12 cellular contexts compared by ENCODE assay signal in genomic region chr9:134138292-134138691, GRCh38. TPM values are rescaled to one million over a fixed set of nuclear protein-coding genes. Genes with fewer than 3 reads are reported as not detected.
A peak's percentile ranks its signal among the peaks of the same experiment; 100 is the strongest.
DNase-seq lines count a peak whose midpoint lies in the region; ATAC-seq and TF ChIP-seq lines count a peak whose summit lies in the region.
"Had no signal": no experiment of that assay in that cellular context is flagged by ENCODE, and none has a peak within 500 bp of the region (broad histone marks: within the 10 kb centered on the region; RNA-seq: fewer than 3 reads in every experiment).

No MANE protein-coding gene starts in this region.

- peak overlapping the region; percentile 20 for H3K27ac Mint-ChIP-seq in CD8-positive, alpha-beta T cell
- H3K27ac Mint-ChIP-seq in chondrocyte (ENCODE audit: unreplicated experiment), result peak overlapping the region; percentile 18
- no peak overlapping the region for H3K27ac Mint-ChIP-seq in nephron progenitor cell

- POLR2A ChIA-PET in CD8-positive, alpha-beta T cell (lab: Charles Lee), result interaction anchor here (1.3 to 1.5 kb wide), 2 partner anchors 25 to 26 kb away, joined by 4 read pairs; partner anchors contain the start of gene RNU6ATAC

- intact Hi-C loops in CD8-positive, alpha-beta T cell (cut with DNase I, micrococcal nuclease), result loop anchor here (5.0 to 10.0 kb wide), 3 partner anchors 793 to 1903 kb away; partner anchors contain the start of genes MED22 (in 1 of the 2), RPL7A (in 1 of the 2) and UBAC1 (in 1 of the 2)

- no peaks in the 10 kb centered on the region for H3K9me3 Mint-ChIP-seq in CD8-positive, alpha-beta T cell
- H3K9me3 Mint-ChIP-seq in chondrocyte (ENCODE audit: low read depth), result no peaks in the 10 kb centered on the region
- no peaks in the 10 kb centered on the region for H3K9me3 Mint-ChIP-seq in nephron progenitor cell

- DNase-seq in CD8-positive, alpha-beta T cell, result no peak
- DNase-seq in chondrocyte (ENCODE audit: low spot score) (no peak), nephron progenitor cell (no peak), NCI-H526 treated with DMSO at 0.1 percent for 48 hours (lab: John Stamatoyannopoulos, UW) (no peak), occipital lobe (lab: John Stamatoyannopoulos, UW) (no peak)
- DNase-seq: left ventricle myocardium superior; NCI-H1092; stimulated activated naive CD4-positive, alpha-beta T cell had no signal

- no peaks in the 10 kb centered on the region for H3K9me2 ChIP-seq in Loucy (replicated peaks; ENCODE audit: low read depth, low read length)

- no peak for ATAC-seq in CD8-positive, alpha-beta T cell
- ATAC-seq in HG03521 (IDR thresholded peaks at IDR 0.05; ENCODE audit: unreplicated experiment) (no peak), HG02938 (IDR thresholded peaks at IDR 0.05; ENCODE audit: unreplicated experiment) (no peak)
- ATAC-seq: left ventricle myocardium superior had no signal

- no peak overlapping the region for H3K27ac ChIP-seq in CD8-positive, alpha-beta T cell (ENCODE audit: low read depth, low read length)

- no peaks in the 10 kb centered on the region for H3K27me3 ChIP-seq in CD8-positive, alpha-beta T cell (ENCODE audit: insufficient read depth, low read length)
- no peaks in the 10 kb centered on the region for H3K27me3 ChIP-seq in Loucy (ENCODE audit: insufficient read depth, low read length, poor library complexity, severe bottlenecking)

- peak overlapping the region; percentile 67 for H3K4me3 Mint-ChIP-seq in CD8-positive, alpha-beta T cell
- peak overlapping the region; percentile 46 for H3K4me3 Mint-ChIP-seq in chondrocyte (ENCODE audit: unreplicated experiment)
- H3K4me3 Mint-ChIP-seq in nephron progenitor cell, result peak overlapping the region; percentile 74

- no peak overlapping the region for H3K4me3 ChIP-seq in CD8-positive, alpha-beta T cell (ENCODE audit: low read depth, low read length)
- H3K4me3 ChIP-seq in Loucy (ENCODE audit: low read length, poor library complexity, severe bottlenecking), result peak overlapping the region; percentile 99

- H3K4me1 Mint-ChIP-seq in CD8-positive, alpha-beta T cell (ENCODE audit: low read depth), result peaks cover 43% of the 10 kb centered on the region
- H3K4me1 Mint-ChIP-seq in chondrocyte (ENCODE audit: low read depth), result peaks cover 33% of the 10 kb centered on the region
- H3K4me1 Mint-ChIP-seq in nephron progenitor cell, result peaks cover 66% of the 10 kb centered on the region

- H4K20me1 ChIP-seq in Loucy (ENCODE audit: insufficient read depth, low read length, poor library complexity, severe bottlenecking), result peaks cover 32% of the 10 kb centered on the region

- peak overlapping the region; percentile 97 for H3K9ac ChIP-seq in Loucy (ENCODE audit: low read depth, low read length, poor library complexity, severe bottlenecking)

- peaks cover 62% of the 10 kb centered on the region for H3K79me2 ChIP-seq in Loucy (ENCODE audit: insufficient read depth, low read length)

- CTCF ChIA-PET in CD8-positive, alpha-beta T cell (lab: Charles Lee), result interaction anchor here (1.6 kb wide), 1 partner anchor 25 kb away, joined by 6 read pairs; no protein-coding TSS in a partner anchor

- H3K4me2 ChIP-seq in Loucy (ENCODE audit: low read depth, low read length, poor library complexity, severe bottlenecking), result peak overlapping the region; percentile 99

- H2AFZ ChIP-seq in Loucy (ENCODE audit: low read length), result no peak overlapping the region

- H3K9me3 ChIP-seq in CD8-positive, alpha-beta T cell (ENCODE audit: low read length), result no peaks in the 10 kb centered on the region
- no peaks in the 10 kb centered on the region for H3K9me3 ChIP-seq in Loucy (ENCODE audit: insufficient read depth, low read depth, low read length)

- H3F3A ChIP-seq in Loucy (ENCODE audit: low read depth), result peaks cover 3% of the 10 kb centered on the region; the same call in 1 of the 2 replicates

- H3K27me3 Mint-ChIP-seq in CD8-positive, alpha-beta T cell (ENCODE audit: low read depth), result no peaks in the 10 kb centered on the region
- H3K27me3 Mint-ChIP-seq in chondrocyte (ENCODE audit: low read depth) (no peaks in the 10 kb centered on the region), nephron progenitor cell (ENCODE audit: low read depth, poor library complexity) (no peaks in the 10 kb centered on the region)

- H3K36me3 Mint-ChIP-seq in CD8-positive, alpha-beta T cell, result peaks cover 37% of the 10 kb centered on the region
- peaks cover 13% of the 10 kb centered on the region for H3K36me3 Mint-ChIP-seq in chondrocyte (ENCODE audit: low read depth)
- peaks cover 35% of the 10 kb centered on the region for H3K36me3 Mint-ChIP-seq in nephron progenitor cell (ENCODE audit: low read depth)

- H3K4me1 ChIP-seq in CD8-positive, alpha-beta T cell (ENCODE audit: insufficient read depth, low read length), result peaks cover 38% of the 10 kb centered on the region
- peaks cover 40% of the 10 kb centered on the region for H3K4me1 ChIP-seq in Loucy (ENCODE audit: insufficient read depth, low read length, poor library complexity, severe bottlenecking)

- peaks cover 24% of the 10 kb centered on the region for H3K36me3 ChIP-seq in CD8-positive, alpha-beta T cell (ENCODE audit: insufficient read depth, low read length)
- H3K36me3 ChIP-seq in Loucy (ENCODE audit: insufficient read depth, low read length), result peaks cover 33% of the 10 kb centered on the region; the same call in 1 of the 2 replicates

- TF ChIP-seq CTCF in CD8-positive, alpha-beta T cell (IDR thresholded peaks at IDR 0.05), result no peak
- TF ChIP-seq CTCF in Loucy (conservative IDR thresholded peaks at IDR 0.05; ENCODE audit: low read length) (no peak), chondrocyte (IDR thresholded peaks at IDR 0.05) (no peak), nephron progenitor cell (IDR thresholded peaks at IDR 0.05) (no peak)

RNA-seq across cellular contexts. Expression of gene WDR5, which starts 2.4 kb away (rescaled TPM):
- total RNA-seq in CD8-positive, alpha-beta T cell, result 10 to 100 TPM; 15.5 to 16.6 TPM
- total RNA-seq in chondrocyte, result 22.2 to 24.2 TPM (median 23.9 TPM) in 3 replicates
- 26.4 TPM for total RNA-seq in occipital lobe

RNA-seq across cellular contexts. Expression of gene RNU6ATAC, which starts 26.1 kb away (rescaled TPM):
- 10 to 100 TPM; 42.2 to 42.7 TPM for total RNA-seq in CD8-positive, alpha-beta T cell
- 27.7 to 40.8 TPM (median 32.9 TPM) in 3 replicates for total RNA-seq in chondrocyte
- total RNA-seq in occipital lobe, result not detected
- total RNA-seq: H4 had no signal

Comparison
In these comparisons a context has a peak if more than half of its experiments do, and no peak if none do; other contexts are left out.
1. RNA of gene RNU6ATAC, which starts 26.1 kb away (total RNA-seq): 42.2 to 42.7 TPM in CD8-positive, alpha-beta T cell and 27.7 to 40.8 TPM in chondrocyte; not detected in occipital lobe (single experiment); every median in the first group is over 10 times any median in the second.
2. Peak in every context shown above with its lines, with median percentiles within 50 percentile points of each other: H3K4me3 Mint-ChIP-seq.